ENCODE assay signal across 21 cellular contexts in the genomic region with DNA sequence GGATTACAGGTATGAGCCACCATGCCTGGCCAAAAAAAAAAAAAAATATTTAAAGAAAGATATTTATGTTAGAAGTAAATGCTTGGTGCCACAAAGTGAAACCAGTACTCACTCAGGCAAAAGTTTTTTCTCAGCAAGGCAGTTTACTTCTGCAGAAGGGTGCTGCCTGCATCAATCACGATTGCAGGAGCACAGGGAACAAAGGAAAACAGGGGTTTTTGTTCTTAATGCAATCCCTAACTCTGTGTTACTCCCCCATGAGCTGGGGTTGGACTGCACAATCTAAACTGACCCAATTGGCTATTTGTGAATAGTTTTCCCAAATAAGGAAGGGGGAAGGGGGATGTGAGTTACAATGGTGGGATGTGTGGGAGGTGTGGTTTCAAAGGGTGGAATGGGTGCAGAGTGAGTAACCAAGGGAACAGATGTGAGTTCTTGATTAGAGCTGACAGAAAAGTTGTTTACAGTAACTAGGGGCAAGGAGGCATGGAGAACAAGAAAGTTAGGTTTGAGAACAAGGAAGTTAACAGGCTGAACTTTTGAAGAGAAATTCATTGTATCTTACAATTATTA.
"Had no signal": no experiment of that assay in that cellular context is flagged by ENCODE, and none has a peak within 500 bp of the region (broad histone marks: within the 10 kb centered on the region; RNA-seq: fewer than 3 reads in every experiment).

No MANE protein-coding gene starts in this region.

- H3K9me3 ChIP-seq: body of pancreas, colonic mucosa, pancreas, vagina had no signal

- DNase-seq: activated CD4-positive, alpha-beta T cell treated with anti-CD3 and anti-CD28 coated beads for 1 hour; activated CD4-positive, alpha-beta T cell treated with anti-CD3 and anti-CD28 coated beads, Interleukin-2, amount 50 U/mL, for 48 hours; activated effector memory CD4-positive, alpha-beta T cell treated with anti-CD3 and anti-CD28 coated beads, Interleukin-2, amount 50 U/mL, for 16 hours; activated T-cell treated with anti-CD3 and anti-CD28 coated beads, Interleukin-2, amount 50 U/mL, for 1 hour; body of pancreas; caudate nucleus; colonic mucosa; effector CD4-positive, alpha-beta T cell; foreskin melanocyte; left colon; lower lobe of right lung; pancreas; stimulated activated CD4-positive, alpha-beta T cell treated with anti-CD3 and anti-CD28 coated beads, Interleukin-4, amount 100 ng/mL, for 24 hours; stimulated activated naive CD4-positive, alpha-beta T cell; T-helper 1 cell; T1000; tibial artery had no signal

- H3K4me1 ChIP-seq: body of pancreas, colonic mucosa, lower lobe of right lung, pancreas, tibial artery, vagina had no signal

- H3K4me1 Mint-ChIP-seq: mesothelial cell of epicardium had no signal

- FAIRE-seq: pancreas had no signal

- H3K4me3 Mint-ChIP-seq: mesothelial cell of epicardium had no signal

- H3K27ac ChIP-seq: body of pancreas, colonic mucosa, lower lobe of right lung, pancreas, tibial artery, vagina, VCaP had no signal

- H3K27ac Mint-ChIP-seq: activated naive CD4-positive, alpha-beta T cell treated with anti-CD3 and anti-CD28 coated beads, Interleukin-2, amount 50 U/mL, for 72 hours; mesothelial cell of epicardium had no signal

- ATAC-seq: activated naive CD4-positive, alpha-beta T cell treated with anti-CD3 and anti-CD28 coated beads, Interleukin-2, amount 50 U/mL, for 72 hours; body of pancreas; left colon; lower lobe of right lung; pancreas had no signal

- H3K27me3 ChIP-seq: body of pancreas, colonic mucosa, pancreas, tibial artery, vagina had no signal

- H3K4me3 ChIP-seq: body of pancreas, colonic mucosa, lower lobe of right lung, pancreas, tibial artery, vagina had no signal

- H3K36me3 ChIP-seq: colonic mucosa, lower lobe of right lung, pancreas had no signal
